Comparison of ENCODE assay signal across 24 cellular contexts in the genomic region with DNA sequence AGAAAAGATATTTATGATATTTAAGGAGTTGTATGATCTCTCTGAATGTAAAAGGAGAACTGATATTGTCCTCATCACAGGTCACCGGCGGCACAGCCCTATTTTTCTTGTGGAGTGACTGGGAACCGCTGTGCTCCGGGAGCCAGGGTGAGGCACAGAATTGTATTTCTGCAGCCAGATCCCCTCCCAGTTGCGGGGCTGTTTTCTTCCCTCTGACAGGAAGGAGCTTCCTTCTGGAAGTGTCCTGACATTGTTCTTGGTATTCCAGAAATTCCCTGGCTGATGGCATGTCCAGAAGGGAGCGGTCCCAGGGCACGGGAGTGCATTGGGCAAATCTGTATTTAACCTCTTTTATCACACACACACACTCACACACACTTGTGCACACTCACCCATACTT.
"Had no signal": no experiment of that assay in that cellular context is flagged by ENCODE, and none has a peak within 500 bp of the region (broad histone marks: within the 10 kb centered on the region; RNA-seq: fewer than 3 reads in every experiment).

No MANE protein-coding gene starts in this region.

- H3K4me3 Mint-ChIP-seq: activated CD4-positive, alpha-beta T cell treated with anti-CD3 and anti-CD28 coated beads, Interleukin-2, amount 10 ng/mL, durations not matched to agents 7 days and 5 days; activated CD8-positive, alpha-beta T cell treated with anti-CD3 and anti-CD28 coated beads for 36 hours; natural killer cell treated with Interleukin-12 subunit alpha and Interleukin-12 subunit beta and Interleukin-15 and Interleukin-18, amount 100 ng/mL, for 72 hours; stimulated activated effector memory CD8-positive, alpha-beta T cell treated with anti-CD3 and anti-CD28 coated beads, Interleukin-12 subunit alpha, Interleukin-12 subunit beta, amount 100 ng/mL, for 72 hours; stimulated activated naive CD8-positive, alpha-beta T cell treated with anti-CD3 and anti-CD28 coated beads, Interleukin-15, amount 100 ng/mL, for 72 hours; T-helper 1 cell treated with Interleukin-12 subunit alpha and Interleukin-12 subunit beta and Interleukin-4 antibody, amounts not matched to agents 30 μg/mL and 1 μg/mL, for 36 hours had no signal

- H3K27ac ChIP-seq: VCaP had no signal

- H3K36me3 Mint-ChIP-seq: activated naive CD4-positive, alpha-beta T cell treated with anti-CD3 and anti-CD28 coated beads, Interleukin-2, amount 50 U/mL, for 72 hours; natural killer cell treated with Interleukin-12 subunit alpha and Interleukin-12 subunit beta and Interleukin-15 and Interleukin-18, amount 100 ng/mL, for 72 hours; stimulated activated effector memory CD8-positive, alpha-beta T cell treated with anti-CD3 and anti-CD28 coated beads, Interleukin-12 subunit alpha, Interleukin-12 subunit beta, amount 100 ng/mL, for 72 hours had no signal

- ATAC-seq: activated CD4-positive, CD25-positive, alpha-beta regulatory T cell treated with anti-CD3 and anti-CD28 coated beads, Interleukin-2, amount 50 U/mL, for 24 hours; activated CD8-positive, alpha-beta T cell treated with anti-CD3 and anti-CD28 coated beads for 36 hours; activated naive CD4-positive, alpha-beta T cell treated with anti-CD3 and anti-CD28 coated beads, Interleukin-2, amount 50 U/mL, for 72 hours; left cardiac atrium; sciatic nerve; stimulated activated effector memory CD8-positive, alpha-beta T cell treated with anti-CD3 and anti-CD28 coated beads, Interleukin-12 subunit alpha, Interleukin-12 subunit beta, amount 100 ng/mL, for 72 hours; stimulated activated naive CD8-positive, alpha-beta T cell treated with anti-CD3 and anti-CD28 coated beads, Interleukin-15, amount 100 ng/mL, for 72 hours had no signal

- DNase-seq: activated CD4-positive, alpha-beta T cell treated with anti-CD3 and anti-CD28 coated beads, Interleukin-2, amount 10 ng/mL, durations not matched to agents 7 days and 5 days; activated CD8-positive, alpha-beta T cell treated with anti-CD3 and anti-CD28 coated beads for 36 hours; activated naive CD4-positive, alpha-beta T cell; activated T-cell treated with anti-CD3 and anti-CD28 coated beads, Interleukin-2, amount 50 U/mL, for 48 hours; effector CD8-positive, alpha-beta T cell; left cardiac atrium; small intestine; stimulated activated CD4-positive, alpha-beta T cell treated with anti-CD3 and anti-CD28 coated beads, Interleukin-4, amount 100 ng/mL, for 24 hours; stimulated activated naive CD8-positive, alpha-beta T cell treated with anti-CD3 and anti-CD28 coated beads, Interleukin-15, amount 100 ng/mL, for 72 hours; substantia nigra; SW 1271; T-helper 9 cell had no signal

- H3K9me3 Mint-ChIP-seq: activated CD4-positive, alpha-beta T cell treated with anti-CD3 and anti-CD28 coated beads, Interleukin-2, amount 10 ng/mL, durations not matched to agents 7 days and 5 days; activated CD8-positive, alpha-beta T cell treated with anti-CD3 and anti-CD28 coated beads for 36 hours; activated naive CD4-positive, alpha-beta T cell treated with anti-CD3 and anti-CD28 coated beads, Interleukin-2, amount 50 U/mL, for 72 hours; natural killer cell treated with Interleukin-12 subunit alpha and Interleukin-12 subunit beta and Interleukin-15 and Interleukin-18, amount 100 ng/mL, for 72 hours; stimulated activated effector memory CD8-positive, alpha-beta T cell treated with anti-CD3 and anti-CD28 coated beads, Interleukin-12 subunit alpha, Interleukin-12 subunit beta, amount 100 ng/mL, for 72 hours; stimulated activated naive CD8-positive, alpha-beta T cell treated with anti-CD3 and anti-CD28 coated beads, Interleukin-15, amount 100 ng/mL, for 72 hours; T-helper 1 cell treated with Interleukin-12 subunit alpha and Interleukin-12 subunit beta and Interleukin-4 antibody, amounts not matched to agents 30 μg/mL and 1 μg/mL, for 36 hours had no signal

- H3K27ac Mint-ChIP-seq: activated CD4-positive, alpha-beta T cell treated with anti-CD3 and anti-CD28 coated beads, Interleukin-2, amount 10 ng/mL, durations not matched to agents 7 days and 5 days; activated CD8-positive, alpha-beta T cell treated with anti-CD3 and anti-CD28 coated beads for 36 hours; natural killer cell treated with Interleukin-12 subunit alpha and Interleukin-12 subunit beta and Interleukin-15 and Interleukin-18, amount 100 ng/mL, for 72 hours; stimulated activated effector memory CD8-positive, alpha-beta T cell treated with anti-CD3 and anti-CD28 coated beads, Interleukin-12 subunit alpha, Interleukin-12 subunit beta, amount 100 ng/mL, for 72 hours; stimulated activated naive CD8-positive, alpha-beta T cell treated with anti-CD3 and anti-CD28 coated beads, Interleukin-15, amount 100 ng/mL, for 72 hours; T-helper 1 cell treated with Interleukin-12 subunit alpha and Interleukin-12 subunit beta and Interleukin-4 antibody, amounts not matched to agents 30 μg/mL and 1 μg/mL, for 36 hours had no signal

- H3K4me1 Mint-ChIP-seq: activated CD4-positive, alpha-beta T cell treated with anti-CD3 and anti-CD28 coated beads, Interleukin-2, amount 10 ng/mL, durations not matched to agents 7 days and 5 days; stimulated activated effector memory CD8-positive, alpha-beta T cell treated with anti-CD3 and anti-CD28 coated beads, Interleukin-12 subunit alpha, Interleukin-12 subunit beta, amount 100 ng/mL, for 72 hours; stimulated activated naive CD8-positive, alpha-beta T cell treated with anti-CD3 and anti-CD28 coated beads, Interleukin-15, amount 100 ng/mL, for 72 hours had no signal

- FAIRE-seq: colon, endometrium, frontal cortex, islet of Langerhans, small intestine, TTC549 had no signal
